ENCODE assay signal across 24 cellular contexts in the genomic region with DNA sequence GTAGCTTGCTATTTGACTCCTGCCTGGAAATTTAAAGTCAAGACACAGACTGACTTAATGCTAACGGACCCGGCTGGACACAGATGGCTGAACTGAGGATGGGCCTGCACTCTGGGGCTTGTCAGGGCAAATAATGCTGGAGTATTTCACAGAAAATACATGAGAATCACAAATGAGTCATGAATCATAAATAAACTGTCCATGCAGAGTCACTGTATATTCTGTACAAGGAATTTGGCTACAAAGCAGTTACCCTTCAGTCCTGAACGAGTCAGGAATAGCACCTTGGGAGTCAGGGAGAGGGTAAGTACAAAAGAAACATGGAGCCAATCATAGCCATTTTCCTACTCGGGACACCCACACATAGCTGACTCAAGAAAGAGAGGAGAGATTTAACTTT.
DNase-seq lines count a peak whose midpoint lies in the region; ATAC-seq, FAIRE-seq and TF ChIP-seq lines count a peak whose summit lies in the region.
"Had no signal": no experiment of that assay in that cellular context is flagged by ENCODE, and none has a peak within 500 bp of the region (broad histone marks: within the 10 kb centered on the region; RNA-seq: fewer than 3 reads in every experiment).

No MANE protein-coding gene starts in this region.

- peak overlapping the region; percentile 21; the same call in 1 of the 2 replicates for H3K4me2 ChIP-seq in PC-3 (ENCODE audit: low read length)

- H3K4me3 ChIP-seq in PC-3 (ENCODE audit: low read length) (no peak overlapping the region), bronchial epithelial cell (ENCODE audit: low read depth, low read length) (no peak overlapping the region)
- H3K4me3 ChIP-seq: Peyer's patch, SJSA1 had no signal

- FAIRE-seq in bronchial epithelial cell (lab: Jason Lieb, UNC) (no peak), H54 (lab: Jason Lieb, UNC) (no peak)

- no peaks in the 10 kb centered on the region for H3F3A ChIP-seq in PC-3 (ENCODE audit: low read length, unreplicated experiment)

- intact Hi-C loops in PC-3 (cut with micrococcal nuclease), result no loop called here

- H3K9me3 ChIP-seq in PC-3 (ENCODE audit: low read length), result no peaks in the 10 kb centered on the region
- H3K9me3 ChIP-seq: Peyer's patch, SJSA1 had no signal

- H3K27ac Mint-ChIP-seq in chondrocyte (ENCODE audit: unreplicated experiment), result no peak overlapping the region
- H3K27ac Mint-ChIP-seq: CD8-positive, alpha-beta memory T cell; H9 had no signal

- no peaks in the 10 kb centered on the region for H4K20me1 ChIP-seq in PC-3 (ENCODE audit: low read length)

- H2AFZ ChIP-seq in PC-3 (ENCODE audit: low read length), result no peak overlapping the region

- no peak overlapping the region for H3K9ac ChIP-seq in PC-3 (ENCODE audit: low read length)

- ATAC-seq in PC-3 (peak; percentile 84), foreskin keratinocyte (peak; percentile 86), GM19455 (IDR thresholded peaks at IDR 0.05; ENCODE audit: unreplicated experiment) (no peak)
- ATAC-seq: Right ventricle myocardium inferior had no signal

- CTCF ChIA-PET in PC-3 (lab: Charles Lee), result no interaction called here

- H3K27me3 ChIP-seq in PC-3 (ENCODE audit: low read length), result no peaks in the 10 kb centered on the region
- no peaks in the 10 kb centered on the region for H3K27me3 ChIP-seq in bronchial epithelial cell (ENCODE audit: control insufficient read depth, insufficient read depth, low read length)
- H3K27me3 ChIP-seq in foreskin keratinocyte, result no peaks in the 10 kb centered on the region
- H3K27me3 ChIP-seq: Peyer's patch, SJSA1 had no signal

- H3K4me1 Mint-ChIP-seq in chondrocyte (ENCODE audit: low read depth), result no peaks in the 10 kb centered on the region
- H3K4me1 Mint-ChIP-seq: CD8-positive, alpha-beta memory T cell had no signal

- no peak for TF ChIP-seq POLR2A in H54 (IDR thresholded peaks at IDR 0.05; ENCODE audit: low read depth, low read length)

- POLR2A ChIA-PET in PC-3 (lab: Charles Lee; ENCODE audit: unreplicated experiment), result interaction anchor here (0.6 kb wide), 1 partner anchor 13 kb away, joined by 3 read pairs; no protein-coding TSS in a partner anchor

- H3K9me3 Mint-ChIP-seq in chondrocyte (ENCODE audit: low read depth), result no peaks in the 10 kb centered on the region
- H3K9me3 Mint-ChIP-seq: H9 had no signal

- no peaks in the 10 kb centered on the region for H3K27me3 Mint-ChIP-seq in chondrocyte (ENCODE audit: low read depth)
- H3K27me3 Mint-ChIP-seq: CD8-positive, alpha-beta memory T cell had no signal

- H3K36me3 Mint-ChIP-seq in chondrocyte (ENCODE audit: low read depth), result no peaks in the 10 kb centered on the region
- H3K36me3 Mint-ChIP-seq: CD8-positive, alpha-beta memory T cell had no signal

- H3K27ac ChIP-seq in PC-3 (ENCODE audit: low read length) (peak overlapping the region; percentile 13; the same call in 1 of the 2 replicates), foreskin keratinocyte (no peak overlapping the region)
- H3K27ac ChIP-seq: C4-2B, Peyer's patch, SJSA1 had no signal

- no peaks in the 10 kb centered on the region for H3K9me2 ChIP-seq in PC-3 (replicated peaks; ENCODE audit: low read length)

- BruUV-seq in PC-3 (replicated peaks; lab: Mats Ljungman, UMichigan), result no TSS peak

- H3K4me1 ChIP-seq in PC-3 (ENCODE audit: insufficient read depth, low read length) (peaks cover 11% of the 10 kb centered on the region; the same call in 1 of the 2 replicates), foreskin keratinocyte (no peaks in the 10 kb centered on the region)
- H3K4me1 ChIP-seq: Peyer's patch, SJSA1 had no signal

- TF ChIP-seq CTCF in PC-3 (conservative IDR thresholded peaks at IDR 0.05; ENCODE audit: low read depth, low read length) (no peak), bronchial epithelial cell (IDR thresholded peaks at IDR 0.05; ENCODE audit: insufficient read depth, low read length, severe bottlenecking) (no peak), foreskin keratinocyte (conservative IDR thresholded peaks at IDR 0.05) (no peak), chondrocyte (IDR thresholded peaks at IDR 0.05) (no peak)

- no peaks in the 10 kb centered on the region for H3K36me3 ChIP-seq in PC-3 (ENCODE audit: low read depth, low read length)
- H3K36me3 ChIP-seq in bronchial epithelial cell (ENCODE audit: control insufficient read depth, insufficient read depth, low read length), result no peaks in the 10 kb centered on the region
- H3K36me3 ChIP-seq: Peyer's patch, SJSA1 had no signal

- DNase-seq in Daoy (ENCODE audit: low read depth) (peak; percentile 36), PC-3 (peak; percentile 48), bronchial epithelial cell (ENCODE audit: low read depth) (peak; percentile 36), foreskin keratinocyte (peak; percentile 70 to 80), H54 (ENCODE audit: insufficient read length, low spot score) (no peak), chondrocyte (ENCODE audit: low spot score) (no peak)
- no peak for DNase-seq in activated naive CD4-positive, alpha-beta T cell treated with Interleukin-2 at 50 U/mL for 16 hours
- DNase-seq: 8988T; Calu3; CD8-positive, alpha-beta memory T cell; EL; H9; KBM-7; NCI-H1105; NCI-H146; NCI-H2029; NCI-H226; NCI-H524 treated with DMSO at 0.1 percent for 48 hours; NCI-H82; Peyer's patch had no signal

- no peaks in the 10 kb centered on the region for H3K79me2 ChIP-seq in PC-3 (ENCODE audit: low read length)

- no peak overlapping the region for H3K4me3 Mint-ChIP-seq in chondrocyte (ENCODE audit: unreplicated experiment)
- H3K4me3 Mint-ChIP-seq: CD8-positive, alpha-beta memory T cell; H9 had no signal

Comparison
In these comparisons a context has a peak if more than half of its experiments do, and no peak if none do; other contexts are left out.
1. DNase-seq: peak in Daoy (single experiment), PC-3 (single experiment), bronchial epithelial cell (single experiment) and foreskin keratinocyte (2 of 2); none in activated naive CD4-positive, alpha-beta T cell treated with Interleukin-2 at 50 U/mL for 16 hours (single experiment), H54 (single experiment) and chondrocyte (single experiment).